In genomic region chr10:80249886-80250285, GRCh38 we compare ENCODE assay signal across 10 cellular contexts. TPM values are rescaled to one million over a fixed set of nuclear protein-coding genes. Genes with fewer than 3 reads are reported as not detected.
"Had no signal": no experiment of that assay in that cellular context is flagged by ENCODE, and none has a peak within 500 bp of the region (broad histone marks: within the 10 kb centered on the region; RNA-seq: fewer than 3 reads in every experiment).

No MANE protein-coding gene starts in this region.

RNA-seq across cellular contexts. Expression of gene MAT1A, which starts 39.6 kb away (rescaled TPM):
- total RNA-seq: cerebellum, gastroesophageal sphincter, lung microvascular endothelial cell, osteocyte, right atrium auricular region, sigmoid colon, skeletal muscle tissue, stomach, subcutaneous adipose tissue had no signal
- polyA plus RNA-seq: immature natural killer cell had no signal
